18 cellular contexts compared by ENCODE assay signal in genomic region chr14:67436006-67436866, GRCh38. TPM values are rescaled to one million over a fixed set of nuclear protein-coding genes. Genes with fewer than 3 reads are reported as not detected.
DNase-seq lines count a peak whose midpoint lies in the region; ATAC-seq, FAIRE-seq and TF ChIP-seq lines count a peak whose summit lies in the region.
"Had no signal": no experiment of that assay in that cellular context is flagged by ENCODE, and none has a peak within 500 bp of the region (broad histone marks: within the 10 kb centered on the region; RNA-seq: fewer than 3 reads in every experiment).

No MANE protein-coding gene starts in this region.

- no CpG with 5 or more reads among the region's 10 CpGs for WGBS in neuronal stem cell (ENCODE audit: extremely low coverage in 2 of 2, insufficient read length in 2 of 2, insufficient replicate concordance in 1 of 2), 2 donors

- TF ChIP-seq CTCF in bronchial epithelial cell (IDR thresholded peaks at IDR 0.05; ENCODE audit: insufficient read depth, low read length, severe bottlenecking) (no peak), foreskin keratinocyte (conservative IDR thresholded peaks at IDR 0.05) (no peak)

- H3K4me3 ChIP-seq in bronchial epithelial cell (ENCODE audit: low read depth, low read length) (no peak overlapping the region), neuronal stem cell (ENCODE audit: low read length in 2 of 2) (no peak overlapping the region)
- H3K4me3 ChIP-seq: GM12878, lower lobe of right lung had no signal

- H3K4me1 ChIP-seq in neuronal stem cell (ENCODE audit: control insufficient read depth in 2 of 2, insufficient read depth in 1 of 2, low read depth in 1 of 2, low read length in 2 of 2) (no peaks in the 10 kb centered on the region), foreskin keratinocyte (no peaks in the 10 kb centered on the region)
- H3K4me1 ChIP-seq: lower lobe of right lung had no signal

- no peak overlapping the region for H2AK5ac ChIP-seq in neuronal stem cell (ENCODE audit: low read depth, low read length)

- no peak overlapping the region for H2BK5ac ChIP-seq in neuronal stem cell (ENCODE audit: low read length)

- no peak overlapping the region for H3K14ac ChIP-seq in neuronal stem cell (ENCODE audit: low read length)

- H2BK12ac ChIP-seq in neuronal stem cell (ENCODE audit: low read length): no peak overlapping the region

- no peak for TF ChIP-seq POLR2A in GM12892 (IDR thresholded peaks at IDR 0.05; ENCODE audit: low read depth, low read length)

- no peak overlapping the region for H3K4ac ChIP-seq in neuronal stem cell (ENCODE audit: low read length)

- H2BK120ac ChIP-seq in neuronal stem cell (ENCODE audit: low read depth, low read length): no peak overlapping the region

- no peaks in the 10 kb centered on the region for H3K79me1 ChIP-seq in neuronal stem cell (ENCODE audit: low read depth, low read length)

- DNase-seq in C1 segment of cervical spinal cord (lab: John Stamatoyannopoulos, UW) (peak in 8 of 14 donors; percentile 23 to 74 (median 42)), M059J (ENCODE audit: low read depth) (peak; percentile 46), bronchial epithelial cell (ENCODE audit: low read depth) (no peak), neuronal stem cell (ENCODE audit: low spot score) (no peak), foreskin keratinocyte (no peak), GM12892 (ENCODE audit: insufficient read length) (no peak), NCI-H1436 treated with DMSO at 0.1 percent for 48 hours (lab: John Stamatoyannopoulos, UW) (no peak)
- DNase-seq: activated CD8-positive, alpha-beta T cell treated with anti-CD3 and anti-CD28 coated beads, Interleukin-2, amount 10 ng/mL, durations not matched to agents 7 days and 5 days; activated naive CD8-positive, alpha-beta T cell treated with anti-CD3 and anti-CD28 coated beads for 36 hours; activated T-cell treated with anti-CD3 and anti-CD28 coated beads, Interleukin-2, amount 50 U/mL, for 72 hours; CD8-positive, alpha-beta memory T cell; central memory CD4-positive, alpha-beta T cell; effector memory CD4-positive, alpha-beta T cell; lower lobe of right lung; naive thymus-derived CD8-positive, alpha-beta T cell; NCI-H1930 had no signal

- no peak overlapping the region for H2AFZ ChIP-seq in neuronal stem cell (ENCODE audit: low read length)

- no peak overlapping the region for H4K91ac ChIP-seq in neuronal stem cell (ENCODE audit: low read depth, low read length, poor library complexity)

- FAIRE-seq in bronchial epithelial cell (lab: Jason Lieb, UNC) (peak; percentile 32), GM12892 (lab: Jason Lieb, UNC) (no peak)
- FAIRE-seq: GM12878 had no signal

- H3K18ac ChIP-seq in neuronal stem cell (ENCODE audit: low read length): peak overlapping the region; percentile 13

- no peak for ATAC-seq in foreskin keratinocyte
- no peak for ATAC-seq in GM18519 (IDR thresholded peaks at IDR 0.05; ENCODE audit: low FRiP score, unreplicated experiment)
- ATAC-seq: activated CD8-positive, alpha-beta T cell treated with anti-CD3 and anti-CD28 coated beads, Interleukin-2, amount 10 ng/mL, durations not matched to agents 7 days and 5 days; activated T-cell treated with anti-CD3 and anti-CD28 coated beads, Interleukin-2, amount 50 U/mL, for 72 hours; GM12878; lower lobe of right lung; naive thymus-derived CD8-positive, alpha-beta T cell had no signal

- H3K9me3 ChIP-seq in neuronal stem cell (replicated peaks in 1 of 2; ENCODE audit: control insufficient read depth in 2 of 2, insufficient read depth in 1 of 2, low read depth in 1 of 2, low read length in 2 of 2): no peaks in the 10 kb centered on the region
- H3K9me3 ChIP-seq: lower lobe of right lung had no signal

- no peak overlapping the region for H4K8ac ChIP-seq in neuronal stem cell (ENCODE audit: low read depth, low read length)

- H3K4me2 ChIP-seq in neuronal stem cell (ENCODE audit: insufficient read depth, low read length, poor library complexity, severe bottlenecking): no peak overlapping the region

- H3K23ac ChIP-seq in neuronal stem cell (ENCODE audit: low read depth, low read length, poor library complexity): no peak overlapping the region

- no peak overlapping the region for H2BK15ac ChIP-seq in neuronal stem cell (ENCODE audit: low read length)

- H3K9ac ChIP-seq in neuronal stem cell (ENCODE audit: low read depth, low read length, poor library complexity): no peak overlapping the region

- H3K27me3 ChIP-seq in bronchial epithelial cell (ENCODE audit: control insufficient read depth, insufficient read depth, low read length) (no peaks in the 10 kb centered on the region), neuronal stem cell (ENCODE audit: control insufficient read depth in 3 of 3, insufficient read depth in 3 of 3, low read depth in 1 of 3, low read length in 3 of 3) (peaks cover 0 to 38% (median 0%) of the 10 kb centered on the region in 3 experiments), foreskin keratinocyte (no peaks in the 10 kb centered on the region)

- H3K36me3 ChIP-seq in bronchial epithelial cell (ENCODE audit: control insufficient read depth, insufficient read depth, low read length): no peaks in the 10 kb centered on the region
- no peaks in the 10 kb centered on the region for H3K36me3 ChIP-seq in neuronal stem cell (replicated peaks in 1 of 2; ENCODE audit: control insufficient read depth in 2 of 2, insufficient read depth in 2 of 2, low read length in 2 of 2)
- H3K36me3 ChIP-seq: lower lobe of right lung had no signal

- H3K27ac ChIP-seq in neuronal stem cell (replicated peaks; ENCODE audit: low read length) (no peak overlapping the region), foreskin keratinocyte (no peak overlapping the region)
- H3K27ac ChIP-seq: lower lobe of right lung had no signal

RNA-seq across cellular contexts. Expression of gene PLEK2, which starts 24.3 kb away (rescaled TPM):
- total RNA-seq in M059J (2014; rRNA removed; shearing (Covaris generic)): not detected in 2 replicates
- 20.4 and 111 TPM in 2 replicates for total RNA-seq in bronchial epithelial cell
- 0.07 TPM for polyA plus RNA-seq in neuronal stem cell (2013, experiment 1 of 2)
- polyA plus RNA-seq in neuronal stem cell (2013, experiment 2 of 2): 0.06 TPM
- total RNA-seq in foreskin keratinocyte: 336 and 531 TPM in 2 replicates
- polyA plus RNA-seq in foreskin keratinocyte: 333 and 495 TPM in 2 replicates
- polyA plus RNA-seq in GM12892 (2012; ENCODE audit: missing spikeins): not detected
- total RNA-seq: activated CD8-positive, alpha-beta T cell treated with anti-CD3 and anti-CD28 coated beads, Interleukin-2, amount 10 ng/mL, durations not matched to agents 7 days and 5 days; GM12878 had no signal

RNA-seq across cellular contexts. Expression of gene TMEM229B, which starts 52.3 kb away (rescaled TPM):
- total RNA-seq in M059J (2014; rRNA removed; shearing (Covaris generic)): 13.0 and 21.5 TPM in 2 replicates
- 0.26 and 1.2 TPM in 2 replicates for total RNA-seq in bronchial epithelial cell
- 0.14 TPM for polyA plus RNA-seq in neuronal stem cell (2013, experiment 1 of 2)
- 0.26 TPM for polyA plus RNA-seq in neuronal stem cell (2013, experiment 2 of 2)
- 2.2 and 3.4 TPM in 2 replicates for total RNA-seq in foreskin keratinocyte
- 1.5 and 2.2 TPM in 2 replicates for polyA plus RNA-seq in foreskin keratinocyte
- polyA plus RNA-seq in GM12892 (2012; ENCODE audit: missing spikeins): 0.15 TPM

Comparison
In these comparisons a context has a peak if more than half of its experiments do, and no peak if none do; other contexts are left out.
1. DNase-seq: peak in C1 segment of cervical spinal cord (8 of 14) and M059J (single experiment); none in bronchial epithelial cell (single experiment), neuronal stem cell (single experiment), foreskin keratinocyte (0 of 2), GM12892 (single experiment) and NCI-H1436 treated with DMSO at 0.1 percent for 48 hours (single experiment).
2. RNA of gene PLEK2, which starts 24.3 kb away (total RNA-seq): 336 to 531 TPM in foreskin keratinocyte and 20.4 to 111 TPM in bronchial epithelial cell; not detected in M059J; every median in the first group is over 10 times any median in the second.